Comparison of ENCODE assay signal across 16 cellular contexts in the genomic region with DNA sequence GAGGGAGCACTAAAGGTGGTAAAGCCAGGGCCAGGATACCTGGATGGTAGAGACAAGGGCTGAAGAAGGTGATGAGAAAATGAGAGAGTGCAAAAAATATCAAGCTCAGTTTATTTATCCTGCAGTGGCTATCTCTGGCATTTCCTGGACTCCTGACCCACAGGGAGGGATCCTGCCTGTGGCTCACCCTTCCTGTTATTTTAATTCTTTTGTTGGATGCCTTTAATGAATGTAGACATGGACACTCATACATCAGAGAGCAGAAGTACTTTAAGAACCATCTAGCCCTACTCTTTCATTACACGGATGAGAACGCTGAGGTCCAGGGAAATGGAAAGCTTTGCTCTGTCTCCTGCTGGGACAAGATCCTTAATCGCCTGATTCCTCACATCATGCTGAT. TPM values are rescaled to one million over a fixed set of nuclear protein-coding genes. Genes with fewer than 3 reads are reported as not detected.
A peak's percentile ranks its signal among the peaks of the same experiment; 100 is the strongest.
DNase-seq lines count a peak whose midpoint lies in the region; FAIRE-seq and TF ChIP-seq lines count a peak whose summit lies in the region.
"Had no signal": no experiment of that assay in that cellular context is flagged by ENCODE, and none has a peak within 500 bp of the region (broad histone marks: within the 10 kb centered on the region; RNA-seq: fewer than 3 reads in every experiment).

No MANE protein-coding gene starts in this region.

- H3K4me1 Mint-ChIP-seq in MCF 10A (ENCODE audit: insufficient read depth, unreplicated experiment) (peaks cover 26% of the 10 kb centered on the region), astrocyte (ENCODE audit: low read depth, unreplicated experiment) (peaks cover 28% of the 10 kb centered on the region)
- H3K4me1 Mint-ChIP-seq: activated CD8-positive, alpha-beta memory T cell treated with anti-CD3 and anti-CD28 coated beads, Interleukin-2, amount 10 ng/mL, durations not matched to agents 7 days and 5 days had no signal

- H3K4me3 Mint-ChIP-seq in MCF 10A (ENCODE audit: unreplicated experiment): no peak overlapping the region
- no peak overlapping the region for H3K4me3 Mint-ChIP-seq in astrocyte (ENCODE audit: unreplicated experiment)
- H3K4me3 Mint-ChIP-seq: activated CD8-positive, alpha-beta memory T cell treated with anti-CD3 and anti-CD28 coated beads, Interleukin-2, amount 10 ng/mL, durations not matched to agents 7 days and 5 days; activated naive CD8-positive, alpha-beta T cell treated with anti-CD3 and anti-CD28 coated beads, Interleukin-2, amount 10 ng/mL, durations not matched to agents 7 days and 5 days had no signal

- H3K27me3 ChIP-seq in breast epithelium (no peaks in the 10 kb centered on the region), astrocyte (ENCODE audit: insufficient read depth, low read length) (no peaks in the 10 kb centered on the region), sigmoid colon (no peaks in the 10 kb centered on the region)
- H3K27me3 ChIP-seq: neutrophil had no signal

- TF ChIP-seq POLR2A in breast epithelium (IDR thresholded peaks at IDR 0.05): no peak
- no peak for TF ChIP-seq POLR2A in sigmoid colon (IDR thresholded peaks at IDR 0.05)

- intact Hi-C loops in MCF 10A (cut with micrococcal nuclease): no loop called here
- intact Hi-C loops in breast epithelium (cut with DNase I; ENCODE audit: low total_unique reads): no loop called here
- intact Hi-C loops in sigmoid colon (cut with DNase I): no loop called here

- WGBS in sigmoid colon, 2 donors: 86 to 88% methylated on average over 3 of the region's 3 CpGs

- no peak for TF ChIP-seq EP300 in sigmoid colon (IDR thresholded peaks at IDR 0.05)

- peak; percentile 96 for FAIRE-seq in astrocyte (lab: Jason Lieb, UNC)
- FAIRE-seq: A204.1 had no signal

- no peak overlapping the region for H2AFZ ChIP-seq in astrocyte (ENCODE audit: low read depth, low read length)

- POLR2A ChIA-PET in MCF 10A (lab: Yijun Ruan, JAX): interaction anchor here (0.6 to 1.7 kb wide), 10 partner anchors 9 to 995 kb away, joined by 3 to 6 read pairs (median 3); no protein-coding TSS in a partner anchor

- H3K4me3 ChIP-seq in breast epithelium (no peak overlapping the region), astrocyte (ENCODE audit: insufficient read depth, low read depth, low read length) (peak overlapping the region; percentile 41), sigmoid colon (no peak overlapping the region)

- no peaks in the 10 kb centered on the region for H4K20me1 ChIP-seq in astrocyte (ENCODE audit: insufficient read depth, low read length)

- peak overlapping the region; percentile 83 for H3K4me2 ChIP-seq in astrocyte (ENCODE audit: low read length)

- H3K27ac ChIP-seq in breast epithelium: no peak overlapping the region
- H3K27ac ChIP-seq in astrocyte (ENCODE audit: low read depth, low read length): peak overlapping the region; percentile 95
- H3K27ac ChIP-seq in sigmoid colon: no peak overlapping the region
- H3K27ac ChIP-seq: neutrophil, RWPE1 had no signal

- H3K9me3 ChIP-seq in breast epithelium (no peaks in the 10 kb centered on the region), astrocyte (ENCODE audit: insufficient read depth, low read depth, low read length) (no peaks in the 10 kb centered on the region), sigmoid colon (no peaks in the 10 kb centered on the region)
- H3K9me3 ChIP-seq: neutrophil had no signal

- H3K9me3 Mint-ChIP-seq in MCF 10A (ENCODE audit: unreplicated experiment) (no peaks in the 10 kb centered on the region), astrocyte (ENCODE audit: unreplicated experiment) (no peaks in the 10 kb centered on the region)
- H3K9me3 Mint-ChIP-seq: activated naive CD8-positive, alpha-beta T cell treated with anti-CD3 and anti-CD28 coated beads, Interleukin-2, amount 10 ng/mL, durations not matched to agents 7 days and 5 days had no signal

- H3K36me3 ChIP-seq in breast epithelium (no peaks in the 10 kb centered on the region), astrocyte (ENCODE audit: insufficient read depth, low read length) (no peaks in the 10 kb centered on the region), sigmoid colon (no peaks in the 10 kb centered on the region)
- H3K36me3 ChIP-seq: neutrophil had no signal

- H3K4me1 ChIP-seq in breast epithelium (no peaks in the 10 kb centered on the region), astrocyte (ENCODE audit: insufficient read depth, low read length) (peaks cover 31% of the 10 kb centered on the region), sigmoid colon (peaks cover 0 to 24% (median 17%) of the 10 kb centered on the region in 4 donors)

- H3K27me3 Mint-ChIP-seq in MCF 10A (ENCODE audit: insufficient read depth, unreplicated experiment) (no peaks in the 10 kb centered on the region), astrocyte (ENCODE audit: low read depth, unreplicated experiment) (no peaks in the 10 kb centered on the region)

- no peaks in the 10 kb centered on the region for H3K79me2 ChIP-seq in astrocyte (ENCODE audit: insufficient read depth, low read length)

- peak overlapping the region; percentile 76 for H3K9ac ChIP-seq in astrocyte (ENCODE audit: low read length)

- CTCF ChIA-PET in MCF 10A (lab: Yijun Ruan, JAX): interaction anchor here (0.5 to 2.5 kb wide), 10 partner anchors 9 to 935 kb away, joined by 3 to 11 read pairs (median 4); no protein-coding TSS in a partner anchor

- H3K27ac Mint-ChIP-seq in MCF 10A (ENCODE audit: low read depth, unreplicated experiment) (peak overlapping the region; percentile 5), astrocyte (ENCODE audit: unreplicated experiment) (peak overlapping the region; percentile 90)
- H3K27ac Mint-ChIP-seq: activated CD8-positive, alpha-beta memory T cell treated with anti-CD3 and anti-CD28 coated beads, Interleukin-2, amount 10 ng/mL, durations not matched to agents 7 days and 5 days; activated naive CD8-positive, alpha-beta T cell treated with anti-CD3 and anti-CD28 coated beads, Interleukin-2, amount 10 ng/mL, durations not matched to agents 7 days and 5 days had no signal

- no peak for TF ChIP-seq CTCF in MCF 10A (IDR thresholded peaks at IDR 0.05; ENCODE audit: unreplicated experiment)
- TF ChIP-seq CTCF in breast epithelium (IDR thresholded peaks at IDR 0.05): no peak
- TF ChIP-seq CTCF in astrocyte (IDR thresholded peaks at IDR 0.05; ENCODE audit: insufficient read depth, low read depth, low read length): no peak
- no peak for TF ChIP-seq CTCF in sigmoid colon (IDR thresholded peaks at IDR 0.05)

- H3K36me3 Mint-ChIP-seq in MCF 10A (ENCODE audit: insufficient read depth, unreplicated experiment) (no peaks in the 10 kb centered on the region), astrocyte (ENCODE audit: low read depth, unreplicated experiment) (no peaks in the 10 kb centered on the region)

- no TSS peak for BruUV-seq in MCF 10A (replicated peaks; lab: Mats Ljungman, UMichigan)

- in situ Hi-C loops in KBM-7 (cut with MboI; ENCODE audit: low pct_unique_long_range_greater_than_20kb, low sequenced_read_pairs): no loop called here

- DNase-seq in MCF 10A (ENCODE audit: unreplicated experiment) (peak; percentile 54), breast epithelium (ENCODE audit: low spot score in 2 of 2) (no peak), astrocyte (ENCODE audit: low read depth) (peak; percentile 92), iris pigment epithelial cell (ENCODE audit: low read depth) (peak; percentile 90), KBM-7 (no peak), NOMO-1 (lab: John Stamatoyannopoulos, UW; ENCODE audit: unreplicated experiment in 2 of 2) (no peak), sigmoid colon (no peak)
- no peak for DNase-seq in activated naive CD4-positive, alpha-beta T cell (lab: John Stamatoyannopoulos, UW)
- DNase-seq: activated CD8-positive, alpha-beta memory T cell treated with anti-CD3 and anti-CD28 coated beads, Interleukin-2, amount 10 ng/mL, durations not matched to agents 7 days and 5 days; activated naive CD8-positive, alpha-beta T cell treated with anti-CD3 and anti-CD28 coated beads, Interleukin-2, amount 10 ng/mL, durations not matched to agents 7 days and 5 days; DMS 273 treated with DMSO at 0.1 percent for 48 hours; left cardiac atrium; MV-4-11 had no signal

RNA-seq across cellular contexts. Expression of gene JUN, which starts 20.6 kb away (rescaled TPM):
- total RNA-seq in MCF 10A (2022): 60.6 and 71.5 TPM in 2 replicates
- total RNA-seq in breast epithelium: 100 to 1,000 TPM; 119 to 880 (median 379) TPM
- 100 and 101 TPM in 2 replicates for total RNA-seq in astrocyte
- 100 to 1,000 TPM in 3 of 4 donors, 10 to 100 TPM in 1; 52.4 to 233 (median 202) TPM for total RNA-seq in sigmoid colon
- polyA plus RNA-seq in sigmoid colon: 100 to 1,000 TPM in 2 of 3 donors, 10 to 100 TPM in 1; 42.8 to 132 (median 112) TPM

Comparison
In these comparisons a context has a peak if more than half of its experiments do, and no peak if none do; other contexts are left out.
1. DNase-seq: peak in MCF 10A (single experiment), astrocyte (single experiment) and iris pigment epithelial cell (single experiment); none in breast epithelium (0 of 2), KBM-7 (single experiment), NOMO-1 (0 of 2), activated naive CD4-positive, alpha-beta T cell (0 of 4) and sigmoid colon (single experiment).